In genomic region chr7:154857728-154858681, GRCh38 we compare ENCODE assay signal across 24 cellular contexts.
DNase-seq lines count a peak whose midpoint lies in the region; FAIRE-seq and TF ChIP-seq lines count a peak whose summit lies in the region.
"Had no signal": no experiment of that assay in that cellular context is flagged by ENCODE, and none has a peak within 500 bp of the region (broad histone marks: within the 10 kb centered on the region; RNA-seq: fewer than 3 reads in every experiment).

No MANE protein-coding gene starts in this region.

- H3K18ac ChIP-seq in H1 (ENCODE audit: extremely low read depth, low read length), result no peak overlapping the region

- H3K79me1 ChIP-seq in H1 (ENCODE audit: low read depth, low read length), result no peaks in the 10 kb centered on the region

- no peak overlapping the region for H3K56ac ChIP-seq in H1 (replicated peaks; ENCODE audit: insufficient read length, low read depth, low read length)

- no peak overlapping the region for H2AFZ ChIP-seq in H1 (ENCODE audit: low read length)
- no peak overlapping the region for H2AFZ ChIP-seq in hepatocyte

- intact Hi-C loops in sigmoid colon (cut with DNase I), result no loop called here

- H2BK5ac ChIP-seq in H1 (ENCODE audit: low read depth, low read length), result no peak overlapping the region

- TF ChIP-seq POLR2A in H1 (IDR thresholded peaks at IDR 0.05; ENCODE audit: control extremely low read depth in 1 of 2, low read depth in 2 of 2, low read length in 2 of 2), result no peak
- TF ChIP-seq POLR2A in sigmoid colon (IDR thresholded peaks at IDR 0.05), result no peak

- TF ChIP-seq RAD21 in H1 (IDR thresholded peaks at IDR 0.05 in 1 of 2, conservative IDR thresholded peaks at IDR 0.05 in 1 of 2; ENCODE audit: low read depth in 2 of 2, low read length in 2 of 2), result no peak

- no peak overlapping the region for H2BK20ac ChIP-seq in H1 (ENCODE audit: low read length)

- no peaks in the 10 kb centered on the region for H3K36me3 ChIP-seq in NT2/D1 (ENCODE audit: insufficient read depth, insufficient read length, low read length)
- no peaks in the 10 kb centered on the region for H3K36me3 ChIP-seq in H1 (ENCODE audit: control insufficient read depth in 2 of 4, insufficient read depth in 4 of 4, low read length in 3 of 4)
- H3K36me3 ChIP-seq in sigmoid colon, result peaks cover 0 to 6% (median 2%) of the 10 kb centered on the region in 4 donors
- no peaks in the 10 kb centered on the region for H3K36me3 ChIP-seq in hepatocyte (replicated peaks; ENCODE audit: insufficient read depth, low read depth)
- H3K36me3 ChIP-seq: right atrium auricular region had no signal

- H3K9me3 ChIP-seq in NT2/D1 (ENCODE audit: insufficient read depth, low read length) (0 out of 2 replicates have a peak, but pooled peaks cover 4% of the 10 kb centered on the region), H1 (ENCODE audit: insufficient read depth in 2 of 2, low read depth in 1 of 2, low read length in 1 of 2) (no peaks in the 10 kb centered on the region), sigmoid colon (no peaks in the 10 kb centered on the region), hepatocyte (ENCODE audit: low read depth) (no peaks in the 10 kb centered on the region)
- H3K9me3 ChIP-seq: Caco-2, SK-N-SH had no signal

- no peak overlapping the region for H2BK120ac ChIP-seq in H1 (replicated peaks; ENCODE audit: low read depth, low read length)

- DNase-seq in NCI-H2107 treated with DMSO at 0.1 percent for 48 hours (lab: John Stamatoyannopoulos, UW; ENCODE audit: unreplicated experiment), result peak; percentile 20
- no peak for DNase-seq in NCI-H2107 (lab: John Stamatoyannopoulos, UW)
- DNase-seq in NT2/D1 (ENCODE audit: low read depth, low spot score), result peak; percentile 38
- no peak for DNase-seq in H1 (ENCODE audit: low read depth in 1 of 2, low spot score in 2 of 2)
- peak; percentile 52 for DNase-seq in sigmoid colon
- DNase-seq in hepatocyte (ENCODE audit: low spot score), result no peak
- DNase-seq in glomerular visceral epithelial cell (ENCODE audit: extremely low spot score), result no peak
- DNase-seq in activated CD4-positive, alpha-beta T cell treated with anti-CD3 and anti-CD28 coated beads, Interleukin-2, amount 50 U/mL, for 4 hours, result no peak
- DNase-seq: activated CD4-positive, alpha-beta T cell treated with anti-CD3 and anti-CD28 coated beads, Interleukin-2, amount 50 U/mL, for 1 hour; activated CD8-positive, alpha-beta memory T cell treated with anti-CD3 and anti-CD28 coated beads, Interleukin-2, amount 50 U/mL, for 4 hours; activated naive CD8-positive, alpha-beta T cell treated with anti-CD3 and anti-CD28 coated beads for 36 hours; Caco-2; effector memory CD8-positive, alpha-beta T cell; KG1; kidney glomerular epithelial cell; NCI-H146; NCI-H446; stimulated activated CD4-positive, alpha-beta T cell treated with anti-CD3 and anti-CD28 coated beads, Interleukin-12 subunit alpha, Interleukin-12 subunit beta, amount 100 ng/mL, for 4 hours; stimulated activated naive CD8-positive, alpha-beta T cell treated with anti-CD3 and anti-CD28 coated beads, Interleukin-15, amount 100 ng/mL, for 72 hours; T-helper 2 cell had no signal

- H3K4me3 ChIP-seq in NT2/D1 (ENCODE audit: insufficient read length, low read depth) (no peak overlapping the region), H1 (ENCODE audit: extremely low read depth in 1 of 4, insufficient read depth in 2 of 4, low read depth in 3 of 4, low read length in 4 of 4) (no peak overlapping the region), sigmoid colon (no peak overlapping the region), hepatocyte (no peak overlapping the region)
- H3K4me3 ChIP-seq: esophagus muscularis mucosa, right atrium auricular region had no signal

- H3K9me2 ChIP-seq in hepatocyte (replicated peaks; ENCODE audit: insufficient read depth), result no peaks in the 10 kb centered on the region
- H3K9me2 ChIP-seq: SK-N-SH had no signal

- POLR2A ChIA-PET in H1 (lab: Charles Lee; ENCODE audit: partially characterized antibody), result interaction anchor here (1.1 kb wide), 1 partner anchor 8 kb away, joined by 4 read pairs; no protein-coding TSS in a partner anchor

- peaks cover 12% of the 10 kb centered on the region for H3K4me1 ChIP-seq in NT2/D1 (ENCODE audit: insufficient read depth, insufficient read length)
- H3K4me1 ChIP-seq in H1 (replicated peaks in 1 of 4; ENCODE audit: control insufficient read depth in 3 of 4, insufficient read depth in 4 of 4, low read length in 3 of 4), result no peaks in the 10 kb centered on the region
- no peaks in the 10 kb centered on the region for H3K4me1 ChIP-seq in sigmoid colon
- no peaks in the 10 kb centered on the region for H3K4me1 ChIP-seq in hepatocyte (ENCODE audit: insufficient read depth)
- H3K4me1 ChIP-seq: Caco-2, esophagus muscularis mucosa, right atrium auricular region had no signal

- H3K23ac ChIP-seq in H1 (ENCODE audit: insufficient read length), result no peak overlapping the region

- H3K4ac ChIP-seq in H1 (replicated peaks; ENCODE audit: insufficient read length, low read depth, low read length), result no peak overlapping the region

- no peak overlapping the region for H3K9ac ChIP-seq in NT2/D1 (ENCODE audit: insufficient read length, low read depth)
- H3K9ac ChIP-seq in H1 (replicated peaks in 1 of 4; ENCODE audit: extremely low read depth in 1 of 4, low read depth in 3 of 4, low read length in 3 of 4), result no peak overlapping the region
- H3K9ac ChIP-seq: SK-N-SH had no signal

- H3K27ac ChIP-seq in H1 (ENCODE audit: low read depth, low read length) (no peak overlapping the region), sigmoid colon (no peak overlapping the region), hepatocyte (no peak overlapping the region)
- H3K27ac ChIP-seq: esophagus muscularis mucosa, right atrium auricular region had no signal

- FAIRE-seq in H1 (lab: Jason Lieb, UNC), result no peak
- FAIRE-seq: colon had no signal

- H3K23me2 ChIP-seq in H1 (ENCODE audit: low read depth, low read length), result no peaks in the 10 kb centered on the region

- TF ChIP-seq CTCF in H1 (IDR thresholded peaks at IDR 0.05; ENCODE audit: control extremely low read depth in 1 of 3, insufficient read depth in 1 of 3, low read depth in 1 of 3, low read length in 3 of 3), result peak in 1 of 3 experiments; percentile 9; a peak in 1 of 4 replicates
- no peak for TF ChIP-seq CTCF in sigmoid colon (IDR thresholded peaks at IDR 0.05)
- TF ChIP-seq CTCF in hepatocyte (IDR thresholded peaks at IDR 0.05; ENCODE audit: poor library complexity), result no peak

- H2BK12ac ChIP-seq in H1 (ENCODE audit: low read depth, low read length), result no peak overlapping the region

- no peak overlapping the region for H3K14ac ChIP-seq in H1 (ENCODE audit: insufficient read length)

- H2AK5ac ChIP-seq in H1 (ENCODE audit: low read depth, low read length), result 0 out of 2 replicates have a peak overlapping the region, but pooled peaks have one; percentile 13

- H3K27me3 ChIP-seq in NT2/D1 (ENCODE audit: insufficient read depth, insufficient read length), result no peaks in the 10 kb centered on the region
- H3K27me3 ChIP-seq in H1 (replicated peaks in 1 of 4; ENCODE audit: control insufficient read depth in 3 of 4, extremely low read depth in 1 of 4, insufficient read depth in 3 of 4, low read length in 3 of 4), result no peaks in the 10 kb centered on the region; a peak in 1 of 7 replicates
- no peaks in the 10 kb centered on the region for H3K27me3 ChIP-seq in sigmoid colon
- no peaks in the 10 kb centered on the region for H3K27me3 ChIP-seq in hepatocyte
- H3K27me3 ChIP-seq: right atrium auricular region had no signal

- no peaks in the 10 kb centered on the region for H4K20me1 ChIP-seq in H1 (replicated peaks in 1 of 2; ENCODE audit: control insufficient read depth in 1 of 2, insufficient read depth in 2 of 2, low read length in 2 of 2)
- no peaks in the 10 kb centered on the region for H4K20me1 ChIP-seq in hepatocyte (ENCODE audit: insufficient read depth, poor library complexity, severe bottlenecking)

- CTCF ChIA-PET in H1 (lab: Charles Lee; ENCODE audit: partially characterized antibody), result interaction anchor here (0.9 to 1.4 kb wide), 3 partner anchors 15 to 69 kb away, joined by 3 read pairs; no protein-coding TSS in a partner anchor

- no peak overlapping the region; the same call in none of the 2 replicates for H4K8ac ChIP-seq in H1 (ENCODE audit: extremely low read depth, insufficient read depth, low read length)

- no peak overlapping the region for H4K5ac ChIP-seq in H1 (ENCODE audit: insufficient read length, low read depth, low read length)

- H2BK15ac ChIP-seq in H1 (ENCODE audit: low read length), result no peak overlapping the region

- H4K91ac ChIP-seq in H1 (replicated peaks; ENCODE audit: insufficient read length, low read length), result no peak overlapping the region

- H3K4me2 ChIP-seq in H1 (ENCODE audit: insufficient read depth in 1 of 2, low read depth in 2 of 2, low read length in 2 of 2), result no peak overlapping the region
- no peak overlapping the region for H3K4me2 ChIP-seq in hepatocyte
- H3K4me2 ChIP-seq: SK-N-SH had no signal

- no peak for TF ChIP-seq EP300 in H1 (IDR thresholded peaks at IDR 0.05; ENCODE audit: borderline replicate concordance in 1 of 2, low read depth in 2 of 2, low read length in 2 of 2)
- no peak for TF ChIP-seq EP300 in sigmoid colon (IDR thresholded peaks at IDR 0.05)

- H3K79me2 ChIP-seq in H1 (ENCODE audit: control insufficient read depth in 1 of 2, insufficient read depth in 2 of 2, low read length in 2 of 2), result no peaks in the 10 kb centered on the region
- no peaks in the 10 kb centered on the region for H3K79me2 ChIP-seq in hepatocyte

- 93% methylated on average over 27 of the region's 27 CpGs; no CpG with 5 or more reads in 1 of the 2 experiments for WGBS in H1 (ENCODE audit: extremely low coverage in 1 of 2, insufficient coverage in 1 of 2, insufficient read length in 1 of 2, insufficient replicate concordance in 2 of 2, low coverage in 1 of 2, low lambda C conversion rate in 2 of 2, missing lambda C conversion rate in 1 of 2), 2 experiments
- 88 to 89% methylated on average over 27 of the region's 27 CpGs for WGBS in sigmoid colon, 2 donors
- 81% methylated on average over 27 of the region's 27 CpGs for WGBS in hepatocyte (ENCODE audit: low lambda C conversion rate, missing lambda C conversion rate)

TF ChIP-seq in H1, 55 proteins besides CTCF, POLR2A, EP300 and RAD21 (continues in another document):
- no peak for TF ChIP-seq USF2 (IDR thresholded peaks at IDR 0.05; ENCODE audit: low read length)

Comparison
In these comparisons a context has a peak if more than half of its experiments do, and no peak if none do; other contexts are left out.
1. DNase-seq: peak in NCI-H2107 treated with DMSO at 0.1 percent for 48 hours (single experiment), NT2/D1 (single experiment) and sigmoid colon (single experiment); none in NCI-H2107 (single experiment), H1 (0 of 2), hepatocyte (single experiment), glomerular visceral epithelial cell (single experiment) and activated CD4-positive, alpha-beta T cell treated with anti-CD3 and anti-CD28 coated beads, Interleukin-2, amount 50 U/mL, for 4 hours (0 of 2).